In the genomic region with DNA sequence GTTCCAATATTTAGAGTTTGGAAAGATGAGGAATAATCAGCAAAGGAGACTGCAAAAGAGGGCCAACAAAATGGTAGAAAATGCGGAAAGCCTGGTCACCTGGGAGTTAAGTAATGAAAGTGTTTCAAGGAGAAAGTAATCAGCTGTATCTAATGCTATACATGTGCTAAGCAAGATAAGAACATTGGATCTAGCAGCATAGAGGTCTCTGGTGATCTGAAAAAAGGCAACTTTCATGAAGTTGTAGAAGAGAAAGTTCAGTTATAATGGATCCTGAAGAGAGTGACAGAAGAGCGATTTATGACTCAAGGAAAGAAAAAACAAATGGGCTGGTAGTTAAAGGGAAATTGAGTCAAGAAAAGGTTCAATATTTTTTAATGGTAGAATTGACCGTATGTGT, we compare ENCODE assay signal across 24 cellular contexts. TPM values are rescaled to one million over a fixed set of nuclear protein-coding genes. Genes with fewer than 3 reads are reported as not detected.
"Had no signal": no experiment of that assay in that cellular context is flagged by ENCODE, and none has a peak within 500 bp of the region (broad histone marks: within the 10 kb centered on the region; RNA-seq: fewer than 3 reads in every experiment).

No MANE protein-coding gene starts in this region.

- H3K9me3 Mint-ChIP-seq: IgD-negative memory B cell had no signal

- DNase-seq: KBM-7, MG63, NCI-H1092, NCI-H1105 treated with DMSO at 0.1 percent for 48 hours, NCI-H1417 treated with DMSO at 0.1 percent for 48 hours, NCI-H146, NCI-H1694 treated with DMSO at 0.1 percent for 48 hours, NCI-H1930, NCI-H2081, NCI-H2107, NCI-H2227 treated with DMSO at 0.1 percent for 48 hours, NCI-H446, NCI-H510A, NCI-H524 treated with DMSO at 0.1 percent for 48 hours, NCI-H69, NCI-H774, Right ventricle myocardium superior, RPMI8226, SIG-M5 had no signal

- H3K27ac Mint-ChIP-seq: IgD-negative memory B cell had no signal

- H3K27ac ChIP-seq: HL-60, SJSA1 had no signal

- H3K27me3 Mint-ChIP-seq: IgD-negative memory B cell had no signal

- H3K4me3 ChIP-seq: MG63, SJSA1, SK-N-MC had no signal

- H3K36me3 ChIP-seq: MG63, SJSA1 had no signal

- H3K9me3 ChIP-seq: MG63, SJSA1 had no signal

- H3K27me3 ChIP-seq: MG63, SJSA1 had no signal

RNA-seq across cellular contexts. Expression of gene TAGAP, which starts 40.2 kb away (rescaled TPM):
- total RNA-seq: LHCN-M2 had no signal
